Comparison of ENCODE assay signal across 8 cellular contexts in genomic region chr15:62059818-62060115, GRCh38. TPM values are rescaled to one million over a fixed set of nuclear protein-coding genes. Genes with fewer than 3 reads are reported as not detected.
DNase-seq lines count a peak whose midpoint lies in the region; ATAC-seq and TF ChIP-seq lines count a peak whose summit lies in the region.

No MANE protein-coding gene starts in this region.

- peak overlapping the region; percentile 76 to 89 for H3K27ac ChIP-seq in SK-N-SH (ENCODE audit: low read depth in 2 of 2, low read length in 1 of 2)
- H3K27ac ChIP-seq in heart left ventricle = peak overlapping the region; percentile 62 to 99 (median 88)
- H3K27ac ChIP-seq in psoas muscle = peak overlapping the region; percentile 96

- peak overlapping the region; percentile 79 for H2AFZ ChIP-seq in SK-N-SH (ENCODE audit: low read depth)

- peaks cover 0 to 6% of the 10 kb centered on the region in 2 donors for H3K36me3 Mint-ChIP-seq in activated naive CD4-positive, alpha-beta T cell treated with anti-CD3 and anti-CD28 coated beads, Interleukin-2, amount 50 U/mL, for 72 hours

- H3K27me3 ChIP-seq in SK-N-SH (ENCODE audit: insufficient read depth) (no peaks in the 10 kb centered on the region), heart left ventricle (no peaks in the 10 kb centered on the region), psoas muscle (ENCODE audit: insufficient read depth in 3 of 3, low read length in 2 of 3) (no peaks in the 10 kb centered on the region)

- no peaks in the 10 kb centered on the region for H3K9me2 ChIP-seq in SK-N-SH

- TF ChIP-seq POLR2A in heart left ventricle (IDR thresholded peaks at IDR 0.05) = no peak

- TF ChIP-seq EP300 in SK-N-SH (IDR thresholded peaks at IDR 0.05; ENCODE audit: borderline replicate concordance in 1 of 2, low read depth in 1 of 2, low read length in 1 of 2) = no peak

- DNase-seq in COLO829 (ENCODE audit: low spot score) (peak; percentile 28), HS-27A (ENCODE audit: low read depth) (peak; percentile 48), SK-N-SH (no peak), heart left ventricle (peak; percentile 43 to 71 (median 51)), psoas muscle (peak in 1 of 2 donors; percentile 50), iPS-NIHi7 (ENCODE audit: extremely low spot score) (no peak)
- peak; percentile 64 to 72 for DNase-seq in activated naive CD4-positive, alpha-beta T cell treated with anti-CD3 and anti-CD28 coated beads, Interleukin-2, amount 50 U/mL, for 72 hours (ENCODE audit: low spot score in 2 of 2)

- H3K4me2 ChIP-seq in SK-N-SH = peak overlapping the region; percentile 89

- H3K79me2 ChIP-seq in SK-N-SH (ENCODE audit: insufficient read depth) = peaks cover 51% of the 10 kb centered on the region

- H4K20me1 ChIP-seq in SK-N-SH (ENCODE audit: insufficient read depth) = peaks cover 11% of the 10 kb centered on the region; the same call in 1 of the 2 replicates

- peaks cover 8% of the 10 kb centered on the region for H3F3A ChIP-seq in SK-N-SH (replicated peaks; ENCODE audit: insufficient read depth)

- TF ChIP-seq CTCF in SK-N-SH (IDR thresholded peaks at IDR 0.05) (no peak), heart left ventricle (IDR thresholded peaks at IDR 0.05) (no peak), psoas muscle (IDR thresholded peaks at IDR 0.05) (no peak)

- WGBS in SK-N-SH (ENCODE audit: low lambda C conversion rate) = 0% methylated on average over 8 of the region's 19 CpGs
- WGBS in heart left ventricle, 4 donors = 0 to 1% (median 0%) methylated on average over 16 to 19 of the region's 19 CpGs
- 0% methylated on average over 19 of the region's 19 CpGs for WGBS in psoas muscle, 3 donors

- H3K36me3 ChIP-seq in SK-N-SH (replicated peaks in 1 of 2; ENCODE audit: control insufficient read depth in 1 of 2, insufficient read depth in 2 of 2, low read length in 1 of 2) (peaks cover 0 to 2% of the 10 kb centered on the region in 2 experiments), heart left ventricle (no peaks in the 10 kb centered on the region), psoas muscle (ENCODE audit: insufficient read depth in 1 of 2, low read depth in 1 of 2) (no peaks in the 10 kb centered on the region)

- intact Hi-C loops in heart left ventricle (cut with DNase I) (loop anchor here in 2 of 10 donors (10.0 kb wide), 2 partner anchors 85 to 245 kb away; no protein-coding TSS in a partner anchor), psoas muscle (cut with DNase I) (loop anchor here (10.0 kb wide), 1 partner anchor 85 kb away; no protein-coding TSS in a partner anchor)

- peak overlapping the region; percentile 78 for H3K9ac ChIP-seq in SK-N-SH

- H3K9me3 Mint-ChIP-seq in activated naive CD4-positive, alpha-beta T cell treated with anti-CD3 and anti-CD28 coated beads, Interleukin-2, amount 50 U/mL, for 72 hours = no peaks in the 10 kb centered on the region

- peak overlapping the region; percentile 74 to 92 for H3K4me3 ChIP-seq in SK-N-SH (ENCODE audit: low read depth in 2 of 2, low read length in 1 of 2)
- peak overlapping the region; percentile 62 to 99 (median 92) for H3K4me3 ChIP-seq in heart left ventricle
- H3K4me3 ChIP-seq in psoas muscle = peak overlapping the region; percentile 90

- ATAC-seq in GM21390 (IDR thresholded peaks at IDR 0.05; ENCODE audit: unreplicated experiment) (peak; percentile 70), heart left ventricle (peak; percentile 13 to 67 (median 51)), psoas muscle (peak; percentile 46 to 60 (median 55))
- peak; percentile 68 to 79 for ATAC-seq in activated naive CD4-positive, alpha-beta T cell treated with anti-CD3 and anti-CD28 coated beads, Interleukin-2, amount 50 U/mL, for 72 hours

- TF ChIP-seq RAD21 in SK-N-SH (IDR thresholded peaks at IDR 0.05; ENCODE audit: low read length) = 0 out of 2 replicates have a peak, but pooled peaks have one; percentile 9

- peak overlapping the region; percentile 83 to 93 for H3K27ac Mint-ChIP-seq in activated naive CD4-positive, alpha-beta T cell treated with anti-CD3 and anti-CD28 coated beads, Interleukin-2, amount 50 U/mL, for 72 hours

- no peaks in the 10 kb centered on the region for H3K9me3 ChIP-seq in SK-N-SH
- no peaks in the 10 kb centered on the region for H3K9me3 ChIP-seq in heart left ventricle
- H3K9me3 ChIP-seq in psoas muscle = no peaks in the 10 kb centered on the region

- H3K4me1 ChIP-seq in SK-N-SH (ENCODE audit: control insufficient read depth in 1 of 2, insufficient read depth in 2 of 2, low read depth in 1 of 2, low read length in 1 of 2) = peaks cover 0 to 7% of the 10 kb centered on the region in 2 experiments; a peak in 2 of 4 replicates
- H3K4me1 ChIP-seq in heart left ventricle = peaks cover 0 to 46% (median 14%) of the 10 kb centered on the region in 12 donors
- H3K4me1 ChIP-seq in psoas muscle = peaks cover 4% of the 10 kb centered on the region

- CTCF ChIA-PET in SK-N-SH (lab: Yijun Ruan, JAX) = interaction anchor here (0.6 to 4.7 kb wide), 32 partner anchors 8 to 247 kb away, joined by 3 to 27 read pairs (median 4); no protein-coding TSS in a partner anchor

- POLR2A ChIA-PET in SK-N-SH (lab: Yijun Ruan, JAX) = no interaction called here

TF ChIP-seq in SK-N-SH, 30 proteins besides CTCF, POLR2A, EP300 and RAD21:
- no peak for TF ChIP-seq RCOR1 (IDR thresholded peaks at IDR 0.05; ENCODE audit: low read length)
- TF ChIP-seq CHD2 (IDR thresholded peaks at IDR 0.05; ENCODE audit: low read length, partially characterized antibody) = peak; percentile 46
- TF ChIP-seq TCF12 (IDR thresholded peaks at IDR 0.05) = no peak
- peak; percentile 62 for TF ChIP-seq GATA2 (CRISPR knock-in tag; IDR thresholded peaks at IDR 0.05)
- TF ChIP-seq MAX (IDR thresholded peaks at IDR 0.05; ENCODE audit: low read depth) = 0 out of 2 replicates have a peak, but pooled peaks have one; percentile 12
- TF ChIP-seq GABPA (IDR thresholded peaks at IDR 0.05; ENCODE audit: low read depth) = no peak
- TF ChIP-seq YY1 (IDR thresholded peaks at IDR 0.05; ENCODE audit: low read depth) = no peak
- no peak for TF ChIP-seq SIN3A (IDR thresholded peaks at IDR 0.05; ENCODE audit: borderline replicate concordance, low read depth, low read length)
- TF ChIP-seq, protein P1, sequence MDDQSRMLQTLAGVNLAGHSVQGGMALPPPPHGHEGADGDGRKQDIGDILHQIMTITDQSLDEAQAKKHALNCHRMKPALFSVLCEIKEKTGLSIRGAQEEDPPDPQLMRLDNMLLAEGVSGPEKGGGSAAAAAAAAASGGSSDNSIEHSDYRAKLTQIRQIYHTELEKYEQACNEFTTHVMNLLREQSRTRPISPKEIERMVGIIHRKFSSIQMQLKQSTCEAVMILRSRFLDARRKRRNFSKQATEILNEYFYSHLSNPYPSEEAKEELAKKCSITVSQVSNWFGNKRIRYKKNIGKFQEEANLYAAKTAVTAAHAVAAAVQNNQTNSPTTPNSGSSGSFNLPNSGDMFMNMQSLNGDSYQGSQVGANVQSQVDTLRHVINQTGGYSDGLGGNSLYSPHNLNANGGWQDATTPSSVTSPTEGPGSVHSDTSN (IDR thresholded peaks at IDR 0.05) = no peak

RNA-seq across cellular contexts. Expression of gene VPS13C, which starts 0.5 kb away (rescaled TPM):
- polyA plus RNA-seq in SK-N-SH (2012; rRNA removed) = 5.7 and 6.9 TPM in 2 replicates
- 8.2 and 8.3 TPM in 2 replicates for polyA plus RNA-seq in SK-N-SH (2012; cell fraction: cytosol; rRNA removed)
- 9.0 and 18.3 TPM in 2 replicates for polyA plus RNA-seq in SK-N-SH (2012; cell fraction: nucleus; rRNA removed)
- 10 to 100 TPM; 59.4 to 61.0 TPM for total RNA-seq in activated naive CD4-positive, alpha-beta T cell treated with anti-CD3 and anti-CD28 coated beads, Interleukin-2, amount 50 U/mL, for 72 hours
- 10 to 100 TPM; 29.7 to 70.1 (median 39.4) TPM for total RNA-seq in heart left ventricle
- 10 to 100 TPM in 1 of 2 donors, 1 to 10 TPM in 1; 9.8 to 12.3 TPM for polyA plus RNA-seq in heart left ventricle
- 10 to 100 TPM; 24.8 to 34.1 (median 30.6) TPM for total RNA-seq in psoas muscle
- 1 to 10 TPM; 7.1 to 9.8 (median 8.0) TPM for polyA plus RNA-seq in psoas muscle

RNA-seq across cellular contexts. Expression of gene C2CD4A, which starts 7.0 kb away (rescaled TPM):
- polyA plus RNA-seq in SK-N-SH (2012; rRNA removed) = not detected in 2 replicates
- under 0.01 TPM in 1 of 2 replicates, not detected in the other for polyA plus RNA-seq in SK-N-SH (2012; cell fraction: cytosol; rRNA removed)
- not detected in 2 replicates for polyA plus RNA-seq in SK-N-SH (2012; cell fraction: nucleus; rRNA removed)
- under 1 TPM; 0.14 to 0.20 TPM for total RNA-seq in activated naive CD4-positive, alpha-beta T cell treated with anti-CD3 and anti-CD28 coated beads, Interleukin-2, amount 50 U/mL, for 72 hours
- not detected for total RNA-seq in heart left ventricle
- under 1 TPM in 1 of 2 donors, not detected in 1; 0.04 TPM for polyA plus RNA-seq in heart left ventricle
- total RNA-seq in psoas muscle = 1 to 10 TPM in 1 of 4 donors, under 1 TPM in 3; 0.09 to 2.3 (median 0.45) TPM
- 1 to 10 TPM in 1 of 3 donors, under 1 TPM in 2; 0.04 to 6.7 (median 0.19) TPM for polyA plus RNA-seq in psoas muscle

Comparison
In these comparisons a context has a peak if more than half of its experiments do, and no peak if none do; other contexts are left out.
1. DNase-seq: peak in COLO829 (single experiment), HS-27A (single experiment), activated naive CD4-positive, alpha-beta T cell treated with anti-CD3 and anti-CD28 coated beads, Interleukin-2, amount 50 U/mL, for 72 hours (2 of 2) and heart left ventricle (5 of 5); none in SK-N-SH (single experiment) and iPS-NIHi7 (single experiment).
2. Peak in every context shown above with its lines, with median percentiles within 50 percentile points of each other: ATAC-seq, H3K27ac ChIP-seq and H3K4me3 ChIP-seq.